ENCODE assay signal across 22 cellular contexts in the genomic region with DNA sequence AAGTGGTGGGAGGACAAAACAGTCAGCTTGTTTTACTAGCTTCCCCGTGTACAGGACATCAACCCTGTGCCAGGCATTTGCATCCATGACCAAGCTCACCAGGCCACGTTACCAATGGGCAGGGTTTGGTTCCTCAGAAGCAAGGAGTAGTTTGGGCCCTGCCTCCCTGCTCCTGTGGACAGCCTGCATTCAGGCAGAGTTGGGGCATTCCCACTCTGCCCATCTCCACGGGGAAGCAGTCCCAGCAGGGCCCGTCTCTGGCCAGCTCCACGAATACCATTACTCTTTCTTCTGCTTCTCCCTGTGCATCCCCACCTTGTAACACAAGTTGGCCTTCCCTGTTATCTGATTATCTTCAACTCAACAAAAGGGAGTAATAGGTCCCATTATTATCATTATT.
"Had no signal": no experiment of that assay in that cellular context is flagged by ENCODE, and none has a peak within 500 bp of the region (broad histone marks: within the 10 kb centered on the region; RNA-seq: fewer than 3 reads in every experiment).

No MANE protein-coding gene starts in this region.

- H3K4me1 ChIP-seq: esophagus muscularis mucosa, gastroesophageal sphincter, right atrium auricular region, sigmoid colon, suprapubic skin, tibial artery, upper lobe of right lung had no signal

- H3K27me3 Mint-ChIP-seq: memory B cell had no signal

- ATAC-seq: gastroesophageal sphincter; left cardiac atrium; lower lobe of right lung; stimulated activated naive CD8-positive, alpha-beta T cell treated with anti-CD3 and anti-CD28 coated beads, Interleukin-15, Interleukin-2, amounts not matched to agents 100 U/mL and 50 U/mL, for 24 hours; upper lobe of right lung had no signal

- H3K27me3 ChIP-seq: esophagus muscularis mucosa, gastroesophageal sphincter, right atrium auricular region, sigmoid colon, suprapubic skin, tibial artery, upper lobe of right lung, vagina had no signal

- H3K4me1 Mint-ChIP-seq: memory B cell had no signal

- H3K4me3 ChIP-seq: coronary artery, esophagus muscularis mucosa, gastroesophageal sphincter, left ventricle myocardium inferior, lower lobe of right lung, right atrium auricular region, sigmoid colon, suprapubic skin, tibial artery, upper lobe of right lung, vagina had no signal

- FAIRE-seq: kidney, small intestine had no signal

- H3K36me3 ChIP-seq: gastroesophageal sphincter, left ventricle myocardium inferior, lower lobe of right lung, right atrium auricular region, sigmoid colon, suprapubic skin, tibial artery, upper lobe of right lung, vagina had no signal

- H3K9me3 ChIP-seq: esophagus muscularis mucosa, gastroesophageal sphincter, left ventricle myocardium inferior, lower lobe of right lung, right atrium auricular region, sigmoid colon, suprapubic skin, tibial artery, upper lobe of right lung, vagina had no signal

- H3K4me3 Mint-ChIP-seq: memory B cell, nephron progenitor cell had no signal

- H3K27ac ChIP-seq: coronary artery, epithelial cell of prostate, esophagus muscularis mucosa, gastroesophageal sphincter, left ventricle myocardium inferior, lower lobe of right lung, right atrium auricular region, sigmoid colon, suprapubic skin, tibial artery, upper lobe of right lung, vagina had no signal

- H3K27ac Mint-ChIP-seq: memory B cell, nephron progenitor cell had no signal

- DNase-seq: effector CD8-positive, alpha-beta T cell; glutamatergic neuron; kidney; left cardiac atrium; left ventricle myocardium inferior; lower lobe of right lung; midbrain; nephron progenitor cell; sigmoid colon; small intestine; stimulated activated CD4-positive, alpha-beta T cell treated with anti-CD3 and anti-CD28 coated beads, Interleukin-12 subunit alpha, Interleukin-12 subunit beta, amount 100 ng/mL, for 4 hours; stimulated activated naive CD8-positive, alpha-beta T cell treated with anti-CD3 and anti-CD28 coated beads, Interleukin-15, Interleukin-2, amounts not matched to agents 100 U/mL and 50 U/mL, for 24 hours; tibial artery; upper lobe of right lung had no signal
